ENCODE assay signal across 26 cellular contexts in genomic region chr6:82033631-82034211, GRCh38.
A peak's percentile ranks its signal among the peaks of the same experiment; 100 is the strongest.
DNase-seq lines count a peak whose midpoint lies in the region; ATAC-seq and TF ChIP-seq lines count a peak whose summit lies in the region.
"Had no signal": no experiment of that assay in that cellular context is flagged by ENCODE, and none has a peak within 500 bp of the region (broad histone marks: within the 10 kb centered on the region; RNA-seq: fewer than 3 reads in every experiment).

No MANE protein-coding gene starts in this region.

- H3K9me3 Mint-ChIP-seq in chondrocyte (ENCODE audit: low read depth) = peaks cover 7% of the 10 kb centered on the region
- no peaks in the 10 kb centered on the region for H3K9me3 Mint-ChIP-seq in activated naive CD4-positive, alpha-beta T cell treated with anti-CD3 and anti-CD28 coated beads, Interleukin-2, amount 50 U/mL, for 72 hours
- H3K9me3 Mint-ChIP-seq: activated naive CD4-positive, alpha-beta T cell treated with anti-CD3 and anti-CD28 coated beads, Interleukin-2, amount 50 U/mL, for 24 hours; activated T-helper 1 cell treated with anti-CD3 and anti-CD28 coated beads, Interleukin-12 subunit alpha, Interleukin-12 subunit beta, Interleukin-2, Interleukin-4 antibody, amounts not matched to agents 30 ng/mL and 10 ng/mL and 1 ng/mL, durations not matched to agents 14 hours and 24 hours and 36 hours; mesothelial cell of epicardium; nephron had no signal

- TF ChIP-seq CTCF in chondrocyte (IDR thresholded peaks at IDR 0.05) (no peak), sigmoid colon (IDR thresholded peaks at IDR 0.05) (no peak), RWPE1 (conservative IDR thresholded peaks at IDR 0.05; ENCODE audit: low read depth) (no peak)

- TF ChIP-seq EP300 in sigmoid colon (IDR thresholded peaks at IDR 0.05) = no peak

- H3K4me3 Mint-ChIP-seq in chondrocyte (ENCODE audit: unreplicated experiment) = no peak overlapping the region
- H3K4me3 Mint-ChIP-seq: activated CD8-positive, alpha-beta memory T cell treated with anti-CD3 and anti-CD28 coated beads, Interleukin-2, amount 10 ng/mL, durations not matched to agents 7 days and 5 days; activated naive CD4-positive, alpha-beta T cell treated with anti-CD3 and anti-CD28 coated beads, Interleukin-2, amount 50 U/mL, for 24 hours; activated T-helper 1 cell treated with anti-CD3 and anti-CD28 coated beads, Interleukin-12 subunit alpha, Interleukin-12 subunit beta, Interleukin-2, Interleukin-4 antibody, amounts not matched to agents 30 ng/mL and 10 ng/mL and 1 ng/mL, durations not matched to agents 14 hours and 24 hours and 36 hours; mesothelial cell of epicardium; nephron had no signal

- no peaks in the 10 kb centered on the region for H3K27me3 Mint-ChIP-seq in chondrocyte (ENCODE audit: low read depth)
- H3K27me3 Mint-ChIP-seq: activated CD8-positive, alpha-beta memory T cell treated with anti-CD3 and anti-CD28 coated beads, Interleukin-2, amount 10 ng/mL, durations not matched to agents 7 days and 5 days had no signal

- TF ChIP-seq POLR2A in sigmoid colon (IDR thresholded peaks at IDR 0.05) = no peak

- H3K9me3 ChIP-seq in sigmoid colon = no peaks in the 10 kb centered on the region
- H3K9me3 ChIP-seq: stomach had no signal

- H3K27me3 ChIP-seq in sigmoid colon = no peaks in the 10 kb centered on the region
- H3K27me3 ChIP-seq: foreskin keratinocyte, stomach had no signal

- H3K27ac Mint-ChIP-seq in chondrocyte (ENCODE audit: unreplicated experiment) = peak overlapping the region; percentile 55
- no peak overlapping the region for H3K27ac Mint-ChIP-seq in activated naive CD4-positive, alpha-beta T cell treated with anti-CD3 and anti-CD28 coated beads, Interleukin-2, amount 50 U/mL, for 72 hours
- H3K27ac Mint-ChIP-seq: activated CD8-positive, alpha-beta memory T cell treated with anti-CD3 and anti-CD28 coated beads, Interleukin-2, amount 10 ng/mL, durations not matched to agents 7 days and 5 days; activated naive CD4-positive, alpha-beta T cell treated with anti-CD3 and anti-CD28 coated beads, Interleukin-2, amount 50 U/mL, for 24 hours; activated T-helper 1 cell treated with anti-CD3 and anti-CD28 coated beads, Interleukin-12 subunit alpha, Interleukin-12 subunit beta, Interleukin-2, Interleukin-4 antibody, amounts not matched to agents 30 ng/mL and 10 ng/mL and 1 ng/mL, durations not matched to agents 14 hours and 24 hours and 36 hours; mesothelial cell of epicardium; nephron had no signal

- no peaks in the 10 kb centered on the region for H3K4me1 ChIP-seq in sigmoid colon
- H3K4me1 ChIP-seq: stomach had no signal

- no peaks in the 10 kb centered on the region for H3K36me3 ChIP-seq in sigmoid colon
- H3K36me3 ChIP-seq: stomach had no signal

- CTCF ChIA-PET in RWPE1 (lab: Yijun Ruan, JAX) = no interaction called here

- intact Hi-C loops in left ventricle myocardium superior (cut with micrococcal nuclease) = no loop called here
- intact Hi-C loops in sigmoid colon (cut with DNase I) = no loop called here

- no peak overlapping the region for H3K4me3 ChIP-seq in sigmoid colon
- H3K4me3 ChIP-seq: stomach had no signal

- DNase-seq in AG08396 (ENCODE audit: low spot score) (peak; percentile 11), chondrocyte (ENCODE audit: low spot score) (no peak), left ventricle myocardium superior (peak; percentile 50), sigmoid colon (peak; percentile 69), SKM-1 (lab: John Stamatoyannopoulos, UW; ENCODE audit: unreplicated experiment) (no peak), NAMALWA (ENCODE audit: low spot score) (no peak), RWPE1 (ENCODE audit: low spot score) (no peak)
- no peak for DNase-seq in activated naive CD4-positive, alpha-beta T cell treated with anti-CD3 and anti-CD28 coated beads, Interleukin-2, amount 50 U/mL, for 72 hours (ENCODE audit: low spot score in 2 of 2)
- DNase-seq: activated CD4-positive, alpha-beta T cell treated with anti-CD3 and anti-CD28 coated beads for 48 hours; activated CD8-positive, alpha-beta memory T cell treated with anti-CD3 and anti-CD28 coated beads, Interleukin-2, amount 10 ng/mL, durations not matched to agents 7 days and 5 days; C1 segment of cervical spinal cord; Calu3; cortex of kidney; foreskin keratinocyte; Kasumi-1; kidney glomerular epithelial cell; NCI-H1092 treated with DMSO at 0.1 percent for 48 hours; NCI-H2029 treated with DMSO at 0.1 percent for 48 hours; NCI-H446 treated with DMSO at 0.1 percent for 48 hours; stimulated activated CD4-positive, alpha-beta T cell treated with anti-CD3 and anti-CD28 coated beads, Interleukin-4, amount 100 ng/mL, for 24 hours; stomach had no signal

- peak; percentile 92 for ATAC-seq in left ventricle myocardium superior
- no peak for ATAC-seq in activated naive CD4-positive, alpha-beta T cell treated with anti-CD3 and anti-CD28 coated beads, Interleukin-2, amount 50 U/mL, for 72 hours
- ATAC-seq: activated CD8-positive, alpha-beta memory T cell treated with anti-CD3 and anti-CD28 coated beads, Interleukin-2, amount 10 ng/mL, durations not matched to agents 7 days and 5 days; foreskin keratinocyte; HCT116 had no signal

- H3K4me1 Mint-ChIP-seq in chondrocyte (ENCODE audit: low read depth) = peaks cover 65% of the 10 kb centered on the region
- H3K4me1 Mint-ChIP-seq: activated CD8-positive, alpha-beta memory T cell treated with anti-CD3 and anti-CD28 coated beads, Interleukin-2, amount 10 ng/mL, durations not matched to agents 7 days and 5 days; activated naive CD4-positive, alpha-beta T cell treated with anti-CD3 and anti-CD28 coated beads, Interleukin-2, amount 50 U/mL, for 24 hours; nephron had no signal

- H3K27ac ChIP-seq in sigmoid colon (no peak overlapping the region), RWPE1 (no peak overlapping the region)
- H3K27ac ChIP-seq: foreskin keratinocyte, stomach had no signal

- whole genome bisulfite sequencing in sigmoid colon, 2 donors = 79 to 85% methylated on average over 3 of the region's 3 CpGs

- POLR2A ChIA-PET in RWPE1 (lab: Yijun Ruan, JAX; ENCODE audit: low non-redundant PET) = no interaction called here

- no peaks in the 10 kb centered on the region for H3K36me3 Mint-ChIP-seq in chondrocyte (ENCODE audit: low read depth)
- H3K36me3 Mint-ChIP-seq in activated naive CD4-positive, alpha-beta T cell treated with anti-CD3 and anti-CD28 coated beads, Interleukin-2, amount 50 U/mL, for 72 hours = no peaks in the 10 kb centered on the region
- H3K36me3 Mint-ChIP-seq: activated CD8-positive, alpha-beta memory T cell treated with anti-CD3 and anti-CD28 coated beads, Interleukin-2, amount 10 ng/mL, durations not matched to agents 7 days and 5 days; activated naive CD4-positive, alpha-beta T cell treated with anti-CD3 and anti-CD28 coated beads, Interleukin-2, amount 50 U/mL, for 24 hours; mesothelial cell of epicardium had no signal

Comparison
In these comparisons a context has a peak if more than half of its experiments do, and no peak if none do; other contexts are left out.
1. DNase-seq: peak in AG08396 (single experiment), left ventricle myocardium superior (single experiment) and sigmoid colon (single experiment); none in chondrocyte (single experiment), SKM-1 (single experiment), NAMALWA (single experiment), RWPE1 (single experiment) and activated naive CD4-positive, alpha-beta T cell treated with anti-CD3 and anti-CD28 coated beads, Interleukin-2, amount 50 U/mL, for 72 hours (0 of 2).